Comparison of ENCODE assay signal across 8 cellular contexts in genomic region chr12:48681416-48681737, GRCh38. TPM values are rescaled to one million over a fixed set of nuclear protein-coding genes. Genes with fewer than 3 reads are reported as not detected.
A peak's percentile ranks its signal among the peaks of the same experiment; 100 is the strongest.
DNase-seq lines count a peak whose midpoint lies in the region; ATAC-seq, FAIRE-seq and TF ChIP-seq lines count a peak whose summit lies in the region.

No MANE protein-coding gene starts in this region.

- no peak for TF ChIP-seq CTCF in colonic mucosa (IDR thresholded peaks at IDR 0.05)
- no peak for TF ChIP-seq CTCF in vagina (IDR thresholded peaks at IDR 0.05)

- H3K27ac ChIP-seq in colonic mucosa (peak overlapping the region; percentile 93), vagina (peak overlapping the region; percentile 85)

- H3K9me3 ChIP-seq in colonic mucosa (no peaks in the 10 kb centered on the region), vagina (no peaks in the 10 kb centered on the region)

- H3K36me3 ChIP-seq in colonic mucosa = no peaks in the 10 kb centered on the region
- peaks cover 0 to 22% of the 10 kb centered on the region in 2 donors for H3K36me3 ChIP-seq in vagina

- peak overlapping the region; percentile 81 to 82 for H3K9ac ChIP-seq in colonic mucosa (ENCODE audit: low read depth in 2 of 2, low read length in 2 of 2)

- ATAC-seq in GM18858 (IDR thresholded peaks at IDR 0.05; ENCODE audit: unreplicated experiment) = no peak

- H3K4me1 ChIP-seq in colonic mucosa (peaks cover 5% of the 10 kb centered on the region), vagina (peaks cover 55% of the 10 kb centered on the region)

- no peak for TF ChIP-seq POLR2A in GM12891 (IDR thresholded peaks at IDR 0.05; ENCODE audit: low read depth, low read length)
- TF ChIP-seq POLR2A in vagina (IDR thresholded peaks at IDR 0.05) = no peak
- TF ChIP-seq POLR2A in erythroblast (IDR thresholded peaks at IDR 0.05; ENCODE audit: low read length) = no peak

- H3K4me3 ChIP-seq in colonic mucosa (peak overlapping the region; percentile 98), vagina (peak overlapping the region; percentile 80 to 97)

- no peaks in the 10 kb centered on the region for H3K27me3 ChIP-seq in colonic mucosa
- no peaks in the 10 kb centered on the region for H3K27me3 ChIP-seq in vagina

- FAIRE-seq in GM12891 (lab: Jason Lieb, UNC) = peak; percentile 40

- intact Hi-C loops in colonic mucosa (cut with DNase I) = no loop called here
- intact Hi-C loops in vagina (cut with DNase I) = no loop called here

- DNase-seq in GM12891 (ENCODE audit: insufficient read length, low spot score) (no peak), NCI-H510A treated with DMSO at 0.1 percent for 48 hours (lab: John Stamatoyannopoulos, UW) (peak; percentile 55), colonic mucosa (no peak), medulla oblongata (ENCODE audit: extremely low spot score) (peak; percentile 21), vagina (ENCODE audit: extremely low spot score in 2 of 2) (peak in 1 of 2 donors; percentile 86), erythroblast (lab: John Stamatoyannopoulos, UW) (no peak), NCI-H2029 (lab: John Stamatoyannopoulos, UW) (no peak)

TF ChIP-seq in GM12891, 5 proteins besides CTCF, POLR2A, EP300 and RAD21:
- no peak for TF ChIP-seq SPI1 (IDR thresholded peaks at IDR 0.05; ENCODE audit: low read depth, low read length)
- no peak for TF ChIP-seq POLR2AphosphoS5 (IDR thresholded peaks at IDR 0.05; ENCODE audit: low read depth, low read length)
- no peak for TF ChIP-seq PAX5 (IDR thresholded peaks at IDR 0.05; ENCODE audit: insufficient read depth, low read length, severe bottlenecking)
- no peak for TF ChIP-seq TAF1 (IDR thresholded peaks at IDR 0.05; ENCODE audit: low read depth, low read length)
- no peak for TF ChIP-seq POU2F2 (IDR thresholded peaks at IDR 0.05; ENCODE audit: low read depth, low read length)
TF ChIP-seq in GM12891: peak in this region for 0.

RNA-seq across cellular contexts. Expression of gene KANSL2, which starts 0.7 kb away (rescaled TPM):
- 18.4 TPM for polyA plus RNA-seq in GM12891 (2012; ENCODE audit: low read depth, missing spikeins)
- total RNA-seq in colonic mucosa = 10 to 100 TPM; 16.1 to 24.3 TPM
- 86.2 TPM for total RNA-seq in vagina

RNA-seq across cellular contexts. Expression of gene CCNT1, which starts 35.1 kb away (rescaled TPM):
- 10.6 TPM for polyA plus RNA-seq in GM12891 (2012; ENCODE audit: low read depth, missing spikeins)
- total RNA-seq in colonic mucosa (10 to 100 TPM; 26.3 to 38.7 TPM), vagina (58.4 TPM)

Comparison
In these comparisons a context has a peak if more than half of its experiments do, and no peak if none do; other contexts are left out.
1. DNase-seq: peak in NCI-H510A treated with DMSO at 0.1 percent for 48 hours (single experiment) and medulla oblongata (single experiment); none in GM12891 (single experiment), colonic mucosa (single experiment), erythroblast (0 of 2) and NCI-H2029 (single experiment).